ENCODE assay signal across 1 cellular context in genomic region chr1:26432793-26433192, GRCh38.
TF ChIP-seq lines count a peak whose summit lies in the region.

No MANE protein-coding gene starts in this region.

TF ChIP-seq in HepG2, 621 proteins besides CTCF, POLR2A, EP300 and RAD21:
- TF ChIP-seq ELF1 (CRISPR knock-in tag; IDR thresholded peaks at IDR 0.05) (no peak), JARID2 (CRISPR knock-in tag; IDR thresholded peaks at IDR 0.05; ENCODE audit: insufficient replicate concordance) (no peak), ZBTB14 (CRISPR knock-in tag; IDR thresholded peaks at IDR 0.05) (no peak), CAMTA2 (CRISPR knock-in tag; IDR thresholded peaks at IDR 0.05; ENCODE audit: borderline replicate concordance) (no peak), ZNF841 (CRISPR knock-in tag; IDR thresholded peaks at IDR 0.05; ENCODE audit: borderline replicate concordance) (no peak), IKZF4 (CRISPR knock-in tag; IDR thresholded peaks at IDR 0.05; ENCODE audit: borderline replicate concordance, low read depth, not compliant biosample characterization) (no peak), ZNF546 (CRISPR knock-in tag; conservative IDR thresholded peaks at IDR 0.05) (no peak), ZNF776 (CRISPR knock-in tag; IDR thresholded peaks at IDR 0.05) (no peak), ZNF230 (CRISPR knock-in tag; IDR thresholded peaks at IDR 0.05) (no peak), RARA (CRISPR knock-in tag; IDR thresholded peaks at IDR 0.05) (no peak), ZIK1 (CRISPR knock-in tag; IDR thresholded peaks at IDR 0.05; ENCODE audit: borderline replicate concordance, low read depth) (no peak)
- TF ChIP-seq, protein P1, sequence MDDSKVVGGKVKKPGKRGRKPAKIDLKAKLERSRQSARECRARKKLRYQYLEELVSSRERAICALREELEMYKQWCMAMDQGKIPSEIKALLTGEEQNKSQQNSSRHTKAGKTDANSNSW (CRISPR knock-in tag; IDR thresholded peaks at IDR 0.05; ENCODE audit: borderline replicate concordance): no peak
- TF ChIP-seq, protein P2, sequence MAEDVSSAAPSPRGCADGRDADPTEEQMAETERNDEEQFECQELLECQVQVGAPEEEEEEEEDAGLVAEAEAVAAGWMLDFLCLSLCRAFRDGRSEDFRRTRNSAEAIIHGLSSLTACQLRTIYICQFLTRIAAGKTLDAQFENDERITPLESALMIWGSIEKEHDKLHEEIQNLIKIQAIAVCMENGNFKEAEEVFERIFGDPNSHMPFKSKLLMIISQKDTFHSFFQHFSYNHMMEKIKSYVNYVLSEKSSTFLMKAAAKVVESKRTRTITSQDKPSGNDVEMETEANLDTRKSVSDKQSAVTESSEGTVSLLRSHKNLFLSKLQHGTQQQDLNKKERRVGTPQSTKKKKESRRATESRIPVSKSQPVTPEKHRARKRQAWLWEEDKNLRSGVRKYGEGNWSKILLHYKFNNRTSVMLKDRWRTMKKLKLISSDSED (CRISPR knock-in tag; IDR thresholded peaks at IDR 0.05): no peak
